9 cellular contexts compared by ENCODE assay signal in genomic region chr11:19055905-19056304, GRCh38. TPM values are rescaled to one million over a fixed set of nuclear protein-coding genes. Genes with fewer than 3 reads are reported as not detected.
"Had no signal": no experiment of that assay in that cellular context is flagged by ENCODE, and none has a peak within 500 bp of the region (broad histone marks: within the 10 kb centered on the region; RNA-seq: fewer than 3 reads in every experiment).

No MANE protein-coding gene starts in this region.

- H2AFZ ChIP-seq: GM23338 had no signal

- H3K4me3 ChIP-seq: GM23338 had no signal

- H3K4me1 Mint-ChIP-seq: IgD-negative memory B cell had no signal

- H3K27ac ChIP-seq: HL-60 had no signal

- H3K36me3 Mint-ChIP-seq: IgD-negative memory B cell had no signal

- H3K4me2 ChIP-seq: GM23338 had no signal

- FAIRE-seq: H1, H54, HepG2 had no signal

- ATAC-seq: GM23338, HepG2 had no signal

- DNase-seq: H9, HCEC 1CT had no signal

- H3K4me3 Mint-ChIP-seq: GM23338, H9, IgD-negative memory B cell had no signal

- H3K27ac Mint-ChIP-seq: GM23338, IgD-negative memory B cell had no signal

RNA-seq across cellular contexts. Expression of gene MRGPRX2, which starts 4.6 kb away (rescaled TPM):
- total RNA-seq: GM23338, H1, H9, HepG2, HT1080 had no signal
- polyA plus RNA-seq: GM23338, H1, HepG2, IgD-negative memory B cell had no signal
